In genomic region chr3:10627884-10628572, GRCh38 we compare ENCODE assay signal across 27 cellular contexts.
DNase-seq lines count a peak whose midpoint lies in the region; ATAC-seq and TF ChIP-seq lines count a peak whose summit lies in the region.
"Had no signal": no experiment of that assay in that cellular context is flagged by ENCODE, and none has a peak within 500 bp of the region (broad histone marks: within the 10 kb centered on the region; RNA-seq: fewer than 3 reads in every experiment).

No MANE protein-coding gene starts in this region.

- POLR2A ChIA-PET in Caco-2 (lab: Charles Lee) = no interaction called here
- POLR2A ChIA-PET in CD4-positive, alpha-beta memory T cell (lab: Charles Lee; ENCODE audit: partially characterized antibody) = no interaction called here
- POLR2A ChIA-PET in naive thymus-derived CD8-positive, alpha-beta T cell (lab: Charles Lee) = no interaction called here

- no peak overlapping the region for H4K5ac ChIP-seq in H9 (ENCODE audit: insufficient read length, low read depth, low read length)

- no peak overlapping the region for H3K18ac ChIP-seq in H9 (ENCODE audit: insufficient read length, low read depth, low read length)

- TF ChIP-seq CTCF in Caco-2 (IDR thresholded peaks at IDR 0.05; ENCODE audit: insufficient read depth in 1 of 2, low read depth in 1 of 2, low read length in 1 of 2, severe bottlenecking in 1 of 2, unreplicated experiment in 1 of 2) (no peak), H9 (conservative IDR thresholded peaks at IDR 0.05) (no peak), brain (conservative IDR thresholded peaks at IDR 0.05) (no peak), right lobe of liver (IDR thresholded peaks at IDR 0.05) (no peak)

- H3K27me3 ChIP-seq in Caco-2 (replicated peaks; ENCODE audit: control insufficient read depth, insufficient read depth, low read length) (no peaks in the 10 kb centered on the region; the same call in 1 of the 2 replicates), H9 (ENCODE audit: insufficient read depth, low read length) (no peaks in the 10 kb centered on the region), right lobe of liver (no peaks in the 10 kb centered on the region)
- H3K27me3 ChIP-seq in CD4-positive, alpha-beta memory T cell (ENCODE audit: insufficient read depth, low read length) = no peaks in the 10 kb centered on the region
- H3K27me3 ChIP-seq: adrenal gland, brain microvascular endothelial cell, pancreas, right atrium auricular region, SJCRH30, vagina had no signal

- no peak overlapping the region for H4K8ac ChIP-seq in H9 (replicated peaks; ENCODE audit: insufficient read length, low read depth, low read length)

- H3K23me2 ChIP-seq in H9 (ENCODE audit: insufficient read length, low read depth, low read length, poor library complexity, severe bottlenecking) = no peaks in the 10 kb centered on the region

- H2AFZ ChIP-seq in H9 (ENCODE audit: low read length) = no peak overlapping the region

- no peak overlapping the region for H3K4me3 ChIP-seq in Caco-2 (ENCODE audit: low read depth, low read length)
- no peak overlapping the region for H3K4me3 ChIP-seq in right lobe of liver
- no peak overlapping the region for H3K4me3 ChIP-seq in CD4-positive, alpha-beta memory T cell (ENCODE audit: low read length in 2 of 2)
- H3K4me3 ChIP-seq: adrenal gland, pancreas, right atrium auricular region, SJCRH30, vagina had no signal

- H3K27ac Mint-ChIP-seq in Caco-2 (ENCODE audit: unreplicated experiment) = peak overlapping the region; percentile 42
- peak overlapping the region in 1 of 3 experiments; percentile 34; a peak in 2 of 7 replicates for H3K27ac Mint-ChIP-seq in H9
- H3K27ac Mint-ChIP-seq in brain = peak overlapping the region in 3 of 5 experiments; percentile 12 to 93 (median 55)
- H3K27ac Mint-ChIP-seq in CD4-positive, alpha-beta memory T cell = no peak overlapping the region
- no peak overlapping the region for H3K27ac Mint-ChIP-seq in naive thymus-derived CD8-positive, alpha-beta T cell
- H3K27ac Mint-ChIP-seq: activated CD8-positive, alpha-beta T cell treated with anti-CD3 and anti-CD28 coated beads, Interleukin-2, amount 10 ng/mL, durations not matched to agents 7 days and 5 days; CD14-positive monocyte; immature natural killer cell; nephron had no signal

- H4K20me1 ChIP-seq in H9 (ENCODE audit: control insufficient read depth, insufficient read depth, insufficient read length) = no peaks in the 10 kb centered on the region

- no peaks in the 10 kb centered on the region for H3K36me3 Mint-ChIP-seq in Caco-2 (ENCODE audit: insufficient read depth, unreplicated experiment)
- H3K36me3 Mint-ChIP-seq in H9 (ENCODE audit: insufficient read depth in 1 of 3, low read depth in 3 of 3) = no peaks in the 10 kb centered on the region; a peak in 1 of 7 replicates
- H3K36me3 Mint-ChIP-seq in brain = no peaks in the 10 kb centered on the region
- no peaks in the 10 kb centered on the region for H3K36me3 Mint-ChIP-seq in CD4-positive, alpha-beta memory T cell
- no peaks in the 10 kb centered on the region for H3K36me3 Mint-ChIP-seq in naive thymus-derived CD8-positive, alpha-beta T cell
- H3K36me3 Mint-ChIP-seq: CD14-positive monocyte, immature natural killer cell had no signal

- whole genome bisulfite sequencing in H9 (ENCODE audit: extremely low coverage, insufficient read length, low lambda C conversion rate) = no CpG with 5 or more reads among the region's 13 CpGs
- WGBS in right lobe of liver (ENCODE audit: insufficient coverage, low coverage, low lambda C conversion rate, missing lambda C conversion rate) = 61% methylated on average over 6 of the region's 13 CpGs

- H3K36me3 ChIP-seq in Caco-2 (ENCODE audit: control insufficient read depth, insufficient read depth, low read length) (no peaks in the 10 kb centered on the region), right lobe of liver (no peaks in the 10 kb centered on the region)
- H3K36me3 ChIP-seq in CD4-positive, alpha-beta memory T cell (ENCODE audit: insufficient read depth, low read length) = no peaks in the 10 kb centered on the region
- H3K36me3 ChIP-seq: adrenal gland, brain microvascular endothelial cell, pancreas, right atrium auricular region, SJCRH30, vagina had no signal

- no peaks in the 10 kb centered on the region for H3K9me3 Mint-ChIP-seq in Caco-2 (ENCODE audit: unreplicated experiment)
- H3K9me3 Mint-ChIP-seq in H9 = no peaks in the 10 kb centered on the region; a peak in 1 of 5 replicates
- H3K9me3 Mint-ChIP-seq in brain = peaks cover 0 to 3% (median 0%) of the 10 kb centered on the region in 5 experiments
- H3K9me3 Mint-ChIP-seq in CD4-positive, alpha-beta memory T cell = no peaks in the 10 kb centered on the region
- H3K9me3 Mint-ChIP-seq in naive thymus-derived CD8-positive, alpha-beta T cell = no peaks in the 10 kb centered on the region
- H3K9me3 Mint-ChIP-seq: CD14-positive monocyte, nephron had no signal

- no peak for TF ChIP-seq POLR2A in right lobe of liver (IDR thresholded peaks at IDR 0.05)

- H3K4me3 Mint-ChIP-seq in Caco-2 (ENCODE audit: unreplicated experiment) (no peak overlapping the region), H9 (peak overlapping the region in 1 of 2 experiments; percentile 26; a peak in 1 of 5 replicates), brain (no peak overlapping the region)
- H3K4me3 Mint-ChIP-seq in CD4-positive, alpha-beta memory T cell = no peak overlapping the region
- no peak overlapping the region for H3K4me3 Mint-ChIP-seq in naive thymus-derived CD8-positive, alpha-beta T cell
- H3K4me3 Mint-ChIP-seq: activated CD8-positive, alpha-beta T cell treated with anti-CD3 and anti-CD28 coated beads, Interleukin-2, amount 10 ng/mL, durations not matched to agents 7 days and 5 days; CD14-positive monocyte; immature natural killer cell; nephron had no signal

- CTCF ChIA-PET in Caco-2 (lab: Charles Lee) = no interaction called here
- CTCF ChIA-PET in CD4-positive, alpha-beta memory T cell (lab: Charles Lee; ENCODE audit: partially characterized antibody) = no interaction called here

- H3K4me1 ChIP-seq in Caco-2 (no peaks in the 10 kb centered on the region), H9 (ENCODE audit: insufficient read depth, low read length) (peaks cover 4% of the 10 kb centered on the region; the same call in 1 of the 2 replicates), right lobe of liver (no peaks in the 10 kb centered on the region)
- no peaks in the 10 kb centered on the region for H3K4me1 ChIP-seq in CD4-positive, alpha-beta memory T cell (ENCODE audit: insufficient read depth, low read length)
- H3K4me1 ChIP-seq: adrenal gland, pancreas, right atrium auricular region, SJCRH30, vagina had no signal

- BruUV-seq in Caco-2 (replicated peaks; lab: Mats Ljungman, UMichigan) = no TSS peak

- no peak overlapping the region for H4K91ac ChIP-seq in H9 (ENCODE audit: insufficient read length, low read depth, low read length)

- H3K4me1 Mint-ChIP-seq in Caco-2 (ENCODE audit: low read depth, unreplicated experiment) (peaks cover 8% of the 10 kb centered on the region), H9 (peaks cover 18 to 23% of the 10 kb centered on the region in 2 experiments), brain (peaks cover 13% of the 10 kb centered on the region)
- no peaks in the 10 kb centered on the region for H3K4me1 Mint-ChIP-seq in CD4-positive, alpha-beta memory T cell
- H3K4me1 Mint-ChIP-seq in naive thymus-derived CD8-positive, alpha-beta T cell = peaks cover 0 to 5% (median 0%) of the 10 kb centered on the region in 4 donors
- H3K4me1 Mint-ChIP-seq: CD14-positive monocyte, immature natural killer cell, nephron had no signal

- H3K23ac ChIP-seq in H9 (ENCODE audit: insufficient read length, low read depth, low read length) = no peak overlapping the region

- intact Hi-C loops in Caco-2 (cut with micrococcal nuclease; ENCODE audit: unreplicated experiment) = no loop called here
- intact Hi-C loops in right lobe of liver (cut with DNase I) = no loop called here
- intact Hi-C loops in CD4-positive, alpha-beta memory T cell (cut with micrococcal nuclease) = no loop called here

- H2BK5ac ChIP-seq in H9 (ENCODE audit: insufficient read length, low read length) = no peak overlapping the region

- H2AK5ac ChIP-seq in H9 (ENCODE audit: insufficient read length, low read length) = no peak overlapping the region

- no peak overlapping the region; the same call in 1 of the 2 replicates for H3K14ac ChIP-seq in H9 (ENCODE audit: insufficient read depth, low read length)

- no peak overlapping the region for H2BK15ac ChIP-seq in H9 (ENCODE audit: low read depth, low read length)

- H2BK20ac ChIP-seq in H9 (ENCODE audit: low read depth, low read length, poor library complexity, severe bottlenecking) = no peak overlapping the region

- no peak overlapping the region for H3K56ac ChIP-seq in H9 (ENCODE audit: insufficient read length, low read depth, low read length)

- H3K9me3 ChIP-seq in Caco-2 = no peaks in the 10 kb centered on the region
- H3K9me3 ChIP-seq in H9 (ENCODE audit: control insufficient read depth, low read depth, low read length) = no peaks in the 10 kb centered on the region
- H3K9me3 ChIP-seq in right lobe of liver = no peaks in the 10 kb centered on the region
- H3K9me3 ChIP-seq in CD4-positive, alpha-beta memory T cell (ENCODE audit: control insufficient read depth in 1 of 2, low read length in 2 of 2) = no peaks in the 10 kb centered on the region
- H3K9me3 ChIP-seq: adrenal gland, pancreas, right atrium auricular region, SJCRH30, vagina had no signal

- peak; percentile 9 to 43 for DNase-seq in Caco-2
- peak; percentile 80 for DNase-seq in H9
- no peak for DNase-seq in right lobe of liver
- DNase-seq in CD4-positive, alpha-beta memory T cell = no peak
- no peak for DNase-seq in AG08396 (ENCODE audit: low spot score)
- no peak for DNase-seq in naive thymus-derived CD8-positive, alpha-beta T cell
- DNase-seq: activated CD4-positive, CD25-positive, alpha-beta regulatory T cell treated with anti-CD3 and anti-CD28 coated beads, Interleukin-2, amount 50 U/mL, for 72 hours; activated CD8-positive, alpha-beta T cell treated with anti-CD3 and anti-CD28 coated beads, Interleukin-2, amount 10 ng/mL, durations not matched to agents 7 days and 5 days; activated gamma-delta T cell treated with Interleukin-2 at 50 U/mL for 16 hours; adrenal gland; brain microvascular endothelial cell; effector CD4-positive, alpha-beta T cell; GF-D8; immature natural killer cell; NCI-H1048; NCI-H69; pancreas; SJCRH30; stimulated activated CD4-positive, alpha-beta T cell treated with anti-CD3 and anti-CD28 coated beads, Interleukin-4, amount 100 ng/mL, for 4 hours; stimulated activated naive CD4-positive, alpha-beta T cell; T-helper 1 cell had no signal

- H3T11ph ChIP-seq in H9 (ENCODE audit: low read length) = no peak overlapping the region

- no peaks in the 10 kb centered on the region for H3K79me2 ChIP-seq in H9 (ENCODE audit: insufficient read depth, low read length)

- H2BK12ac ChIP-seq in H9 (ENCODE audit: insufficient read length, low read depth, low read length) = no peak overlapping the region

- H3K4me2 ChIP-seq in H9 (ENCODE audit: insufficient read depth, insufficient read length, low read length) = no peak overlapping the region

- ATAC-seq in right lobe of liver (peak in 3 of 4 donors; percentile 41 to 62 (median 53)), GM21737 (IDR thresholded peaks at IDR 0.05; ENCODE audit: unreplicated experiment) (no peak)
- no peak for ATAC-seq in naive thymus-derived CD8-positive, alpha-beta T cell
- ATAC-seq: activated CD8-positive, alpha-beta T cell treated with anti-CD3 and anti-CD28 coated beads, Interleukin-2, amount 10 ng/mL, durations not matched to agents 7 days and 5 days; pancreas had no signal

- H3K27me3 Mint-ChIP-seq in Caco-2 (ENCODE audit: insufficient read depth, unreplicated experiment) (no peaks in the 10 kb centered on the region), H9 (ENCODE audit: low read depth) (peaks cover 1% of the 10 kb centered on the region), brain (peaks cover 5% of the 10 kb centered on the region)
- H3K27me3 Mint-ChIP-seq in CD4-positive, alpha-beta memory T cell = peaks cover 2 to 11% of the 10 kb centered on the region in 2 donors
- H3K27me3 Mint-ChIP-seq in naive thymus-derived CD8-positive, alpha-beta T cell = peaks cover 3 to 16% (median 11%) of the 10 kb centered on the region in 5 donors

- H3K27ac ChIP-seq in H9 (ENCODE audit: insufficient read length, low read depth, low read length) = no peak overlapping the region
- no peak overlapping the region for H3K27ac ChIP-seq in right lobe of liver
- no peak overlapping the region for H3K27ac ChIP-seq in CD4-positive, alpha-beta memory T cell (ENCODE audit: low read depth, low read length)
- H3K27ac ChIP-seq: adrenal gland, brain microvascular endothelial cell, pancreas, right atrium auricular region, SJCRH30, vagina had no signal

- H3K79me1 ChIP-seq in H9 (ENCODE audit: insufficient read depth, low read depth, low read length, poor library complexity, severe bottlenecking) = no peaks in the 10 kb centered on the region

- no peak overlapping the region for H3K9ac ChIP-seq in H9 (ENCODE audit: extremely low read depth, insufficient read length, low read length)

- no peak overlapping the region for H2BK120ac ChIP-seq in H9 (ENCODE audit: low read depth, low read length, poor library complexity, severe bottlenecking)

- no peak overlapping the region for H3K4ac ChIP-seq in H9 (ENCODE audit: low read depth, low read length)

Comparison
In these comparisons a context has a peak if more than half of its experiments do, and no peak if none do; other contexts are left out.
1. DNase-seq: peak in Caco-2 (2 of 2) and H9 (single experiment); none in right lobe of liver (0 of 3), CD4-positive, alpha-beta memory T cell (0 of 5), AG08396 (single experiment) and naive thymus-derived CD8-positive, alpha-beta T cell (0 of 10).
2. H3K27ac Mint-ChIP-seq: peak in Caco-2 (single experiment) and brain (3 of 5); none in CD4-positive, alpha-beta memory T cell (0 of 7) and naive thymus-derived CD8-positive, alpha-beta T cell (0 of 10).
3. ATAC-seq: peak in right lobe of liver (3 of 4); none in naive thymus-derived CD8-positive, alpha-beta T cell (0 of 2) and GM21737 (single experiment).